Comparison of ENCODE assay signal across 18 cellular contexts in the genomic region with DNA sequence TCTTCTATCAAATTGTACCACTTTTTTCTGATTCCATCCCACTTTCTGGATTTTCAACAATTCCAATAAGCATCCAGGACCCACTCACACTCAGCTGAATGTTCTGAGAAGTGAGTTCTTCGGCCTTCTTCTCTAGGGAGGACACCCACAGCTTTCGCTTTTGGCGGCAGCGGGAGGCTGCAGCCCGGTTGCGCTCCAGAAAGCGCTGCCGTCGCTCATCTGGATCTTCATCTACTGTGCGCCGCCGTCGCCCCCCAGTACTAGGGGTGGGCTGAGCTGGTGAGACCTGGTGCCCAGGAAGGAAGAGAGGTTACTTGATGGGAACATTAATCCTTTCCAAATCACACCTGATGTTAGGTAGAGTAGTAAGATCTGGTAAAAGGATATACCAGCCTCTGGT. TPM values are rescaled to one million over a fixed set of nuclear protein-coding genes. Genes with fewer than 3 reads are reported as not detected.
A peak's percentile ranks its signal among the peaks of the same experiment; 100 is the strongest.
DNase-seq lines count a peak whose midpoint lies in the region; ATAC-seq lines count a peak whose summit lies in the region.
"Had no signal": no experiment of that assay in that cellular context is flagged by ENCODE, and none has a peak within 500 bp of the region (broad histone marks: within the 10 kb centered on the region; RNA-seq: fewer than 3 reads in every experiment).

No MANE protein-coding gene starts in this region.

- H3K27ac Mint-ChIP-seq in activated T-helper 17 cell treated with anti-CD3 and anti-CD28 coated beads, Interleukin-2, amount 50 U/mL, for 72 hours, result peak overlapping the region; percentile 31
- peak overlapping the region; percentile 58 for H3K27ac Mint-ChIP-seq in stimulated activated effector memory CD8-positive, alpha-beta T cell treated with anti-CD3 and anti-CD28 coated beads, Interleukin-12 subunit alpha, Interleukin-12 subunit beta, amount 100 ng/mL, for 72 hours
- no peak overlapping the region for H3K27ac Mint-ChIP-seq in activated CD8-positive, alpha-beta T cell treated with anti-CD3 and anti-CD28 coated beads, Interleukin-2, amount 10 ng/mL, durations not matched to agents 7 days and 5 days

- DNase-seq in mesenteric fat pad (ENCODE audit: low spot score) (peak; percentile 59), COLO668 (lab: John Stamatoyannopoulos, UW; ENCODE audit: unreplicated experiment) (no peak)
- DNase-seq in stimulated activated effector memory CD8-positive, alpha-beta T cell treated with anti-CD3 and anti-CD28 coated beads, Interleukin-12 subunit alpha, Interleukin-12 subunit beta, amount 100 ng/mL, for 72 hours (ENCODE audit: low spot score in 2 of 2), result no peak
- DNase-seq in activated CD8-positive, alpha-beta T cell treated with anti-CD3 and anti-CD28 coated beads, Interleukin-2, amount 10 ng/mL, durations not matched to agents 7 days and 5 days, result no peak
- DNase-seq: 8988T; ACHN; BE2C; C1 segment of cervical spinal cord; Caco-2; Calu3; CD4-positive, alpha-beta memory T cell; CD4-positive, CD25-positive, alpha-beta regulatory T cell; CD8-positive, alpha-beta memory T cell; DMS79 treated with DMSO at 0.1 percent for 48 hours; GF-D8 had no signal

- no peaks in the 10 kb centered on the region for H3K9me3 Mint-ChIP-seq in activated T-helper 17 cell treated with anti-CD3 and anti-CD28 coated beads, Interleukin-2, amount 50 U/mL, for 72 hours
- no peaks in the 10 kb centered on the region for H3K9me3 Mint-ChIP-seq in stimulated activated effector memory CD8-positive, alpha-beta T cell treated with anti-CD3 and anti-CD28 coated beads, Interleukin-12 subunit alpha, Interleukin-12 subunit beta, amount 100 ng/mL, for 72 hours
- H3K9me3 Mint-ChIP-seq in activated CD8-positive, alpha-beta T cell treated with anti-CD3 and anti-CD28 coated beads, Interleukin-2, amount 10 ng/mL, durations not matched to agents 7 days and 5 days (ENCODE audit: insufficient read depth), result no peaks in the 10 kb centered on the region
- H3K9me3 Mint-ChIP-seq: CD14-positive monocyte; CD4-positive, alpha-beta memory T cell; CD4-positive, CD25-positive, alpha-beta regulatory T cell; CD8-positive, alpha-beta memory T cell had no signal

- CTCF ChIA-PET in activated CD8-positive, alpha-beta T cell treated with anti-CD3 and anti-CD28 coated beads, Interleukin-2, amount 10 ng/mL, durations not matched to agents 7 days and 5 days (lab: Charles Lee), result interaction anchor here (0.7 to 1.1 kb wide), 2 partner anchors 19 to 172 kb away, joined by 3 to 5 read pairs; no protein-coding TSS in a partner anchor

- H3K4me1 Mint-ChIP-seq in activated T-helper 17 cell treated with anti-CD3 and anti-CD28 coated beads, Interleukin-2, amount 50 U/mL, for 72 hours, result no peaks in the 10 kb centered on the region
- H3K4me1 Mint-ChIP-seq in stimulated activated effector memory CD8-positive, alpha-beta T cell treated with anti-CD3 and anti-CD28 coated beads, Interleukin-12 subunit alpha, Interleukin-12 subunit beta, amount 100 ng/mL, for 72 hours, result no peaks in the 10 kb centered on the region
- H3K4me1 Mint-ChIP-seq in activated CD8-positive, alpha-beta T cell treated with anti-CD3 and anti-CD28 coated beads, Interleukin-2, amount 10 ng/mL, durations not matched to agents 7 days and 5 days (ENCODE audit: low read depth), result peaks cover 2% of the 10 kb centered on the region
- H3K4me1 Mint-ChIP-seq: CD14-positive monocyte; CD4-positive, CD25-positive, alpha-beta regulatory T cell; CD8-positive, alpha-beta memory T cell had no signal

- POLR2A ChIA-PET in activated CD8-positive, alpha-beta T cell treated with anti-CD3 and anti-CD28 coated beads, Interleukin-2, amount 10 ng/mL, durations not matched to agents 7 days and 5 days (lab: Charles Lee), result no interaction called here

- H3K4me3 Mint-ChIP-seq in activated T-helper 17 cell treated with anti-CD3 and anti-CD28 coated beads, Interleukin-2, amount 50 U/mL, for 72 hours, result no peak overlapping the region
- no peak overlapping the region for H3K4me3 Mint-ChIP-seq in stimulated activated effector memory CD8-positive, alpha-beta T cell treated with anti-CD3 and anti-CD28 coated beads, Interleukin-12 subunit alpha, Interleukin-12 subunit beta, amount 100 ng/mL, for 72 hours
- no peak overlapping the region for H3K4me3 Mint-ChIP-seq in activated CD8-positive, alpha-beta T cell treated with anti-CD3 and anti-CD28 coated beads, Interleukin-2, amount 10 ng/mL, durations not matched to agents 7 days and 5 days
- H3K4me3 Mint-ChIP-seq: CD14-positive monocyte; CD4-positive, alpha-beta memory T cell; CD4-positive, CD25-positive, alpha-beta regulatory T cell; CD8-positive, alpha-beta memory T cell had no signal

- no peaks in the 10 kb centered on the region for H3K27me3 Mint-ChIP-seq in activated T-helper 17 cell treated with anti-CD3 and anti-CD28 coated beads, Interleukin-2, amount 50 U/mL, for 72 hours
- H3K27me3 Mint-ChIP-seq in activated CD8-positive, alpha-beta T cell treated with anti-CD3 and anti-CD28 coated beads, Interleukin-2, amount 10 ng/mL, durations not matched to agents 7 days and 5 days (ENCODE audit: low read depth), result no peaks in the 10 kb centered on the region
- H3K27me3 Mint-ChIP-seq: CD4-positive, alpha-beta memory T cell; CD4-positive, CD25-positive, alpha-beta regulatory T cell had no signal

- H3K36me3 Mint-ChIP-seq in activated T-helper 17 cell treated with anti-CD3 and anti-CD28 coated beads, Interleukin-2, amount 50 U/mL, for 72 hours (ENCODE audit: low read depth), result peaks cover 89% of the 10 kb centered on the region
- H3K36me3 Mint-ChIP-seq in stimulated activated effector memory CD8-positive, alpha-beta T cell treated with anti-CD3 and anti-CD28 coated beads, Interleukin-12 subunit alpha, Interleukin-12 subunit beta, amount 100 ng/mL, for 72 hours, result peaks cover 96% of the 10 kb centered on the region
- peaks cover 22% of the 10 kb centered on the region for H3K36me3 Mint-ChIP-seq in activated CD8-positive, alpha-beta T cell treated with anti-CD3 and anti-CD28 coated beads, Interleukin-2, amount 10 ng/mL, durations not matched to agents 7 days and 5 days (ENCODE audit: low read depth)

- no peak for ATAC-seq in activated T-helper 17 cell treated with anti-CD3 and anti-CD28 coated beads, Interleukin-2, amount 50 U/mL, for 72 hours (replicated peaks)
- ATAC-seq in stimulated activated effector memory CD8-positive, alpha-beta T cell treated with anti-CD3 and anti-CD28 coated beads, Interleukin-12 subunit alpha, Interleukin-12 subunit beta, amount 100 ng/mL, for 72 hours, result no peak
- ATAC-seq in activated CD8-positive, alpha-beta T cell treated with anti-CD3 and anti-CD28 coated beads, Interleukin-2, amount 10 ng/mL, durations not matched to agents 7 days and 5 days, result no peak

RNA-seq across cellular contexts. Expression of a gene that starts 17.2 kb away (rescaled TPM):
- not detected for total RNA-seq in activated T-helper 17 cell treated with anti-CD3 and anti-CD28 coated beads, Interleukin-2, amount 50 U/mL, for 72 hours
- not detected for total RNA-seq in mesenteric fat pad
- total RNA-seq in activated CD8-positive, alpha-beta T cell treated with anti-CD3 and anti-CD28 coated beads, Interleukin-2, amount 10 ng/mL, durations not matched to agents 7 days and 5 days, result not detected
- total RNA-seq: A673; Calu3; CD4-positive, alpha-beta memory T cell; CD4-positive, CD25-positive, alpha-beta regulatory T cell; CD8-positive, alpha-beta memory T cell had no signal

RNA-seq across cellular contexts. Expression of a gene that starts 23.4 kb away (rescaled TPM):
- total RNA-seq in activated T-helper 17 cell treated with anti-CD3 and anti-CD28 coated beads, Interleukin-2, amount 50 U/mL, for 72 hours, result 10 to 100 TPM; 21.7 to 44.0 TPM
- total RNA-seq in mesenteric fat pad, result 16.8 TPM
- total RNA-seq in activated CD8-positive, alpha-beta T cell treated with anti-CD3 and anti-CD28 coated beads, Interleukin-2, amount 10 ng/mL, durations not matched to agents 7 days and 5 days, result 10 to 100 TPM; 30.3 to 36.9 TPM

RNA-seq across cellular contexts. Expression of a gene that starts 25.2 kb away (rescaled TPM):
- total RNA-seq in activated T-helper 17 cell treated with anti-CD3 and anti-CD28 coated beads, Interleukin-2, amount 50 U/mL, for 72 hours, result 10 to 100 TPM; 18.2 to 20.4 TPM
- 12.2 TPM for total RNA-seq in mesenteric fat pad
- total RNA-seq in activated CD8-positive, alpha-beta T cell treated with anti-CD3 and anti-CD28 coated beads, Interleukin-2, amount 10 ng/mL, durations not matched to agents 7 days and 5 days, result 10 to 100 TPM; 22.7 to 22.9 TPM
